Comparison of ENCODE assay signal across 1 cellular context in the genomic region with DNA sequence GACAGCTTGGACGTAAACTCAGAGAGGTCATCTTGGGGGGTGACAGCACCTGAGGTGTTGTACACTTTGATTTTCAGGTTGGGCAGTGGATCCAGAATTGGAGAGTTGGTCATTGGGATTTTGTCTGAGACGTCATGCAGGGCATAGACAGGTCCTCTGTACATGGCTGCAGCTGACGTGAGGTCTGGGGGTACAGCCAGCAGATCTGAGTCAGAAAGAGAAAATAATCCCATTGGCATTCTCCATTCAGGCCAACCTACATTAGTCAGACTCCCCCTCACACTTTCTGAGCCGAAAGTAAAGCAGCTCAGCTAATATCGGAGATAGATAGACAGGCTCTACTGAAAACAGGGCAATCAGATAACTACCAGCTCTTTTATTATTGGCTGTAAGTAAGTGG.
TF ChIP-seq lines count a peak whose summit lies in the region.

No MANE protein-coding gene starts in this region.

TF ChIP-seq in GM23338, 12 proteins besides CTCF, POLR2A, EP300 and RAD21 (continued from another document):
- no peak for TF ChIP-seq REST (IDR thresholded peaks at IDR 0.05; ENCODE audit: unreplicated experiment)
- TF ChIP-seq EZH2phosphoT487 (IDR thresholded peaks at IDR 0.05; ENCODE audit: unreplicated experiment), result no peak
- TF ChIP-seq ZNF114 (CRISPR knock-in tag; IDR thresholded peaks at IDR 0.05), result no peak
- TF ChIP-seq CREB1 (CRISPR knock-in tag; IDR thresholded peaks at IDR 0.05; ENCODE audit: low read depth), result no peak
- no peak for TF ChIP-seq EZH2 (IDR thresholded peaks at IDR 0.05; ENCODE audit: low read depth, unreplicated experiment)
- TF ChIP-seq STAT1 (IDR thresholded peaks at IDR 0.05; ENCODE audit: unreplicated experiment), result no peak
- no peak for TF ChIP-seq NANOG (IDR thresholded peaks at IDR 0.05; ENCODE audit: borderline replicate concordance)
